37 cellular contexts compared by ENCODE assay signal in genomic region chr5:127236254-127236653, GRCh38. TPM values are rescaled to one million over a fixed set of nuclear protein-coding genes. Genes with fewer than 3 reads are reported as not detected.
"Had no signal": no experiment of that assay in that cellular context is flagged by ENCODE, and none has a peak within 500 bp of the region (broad histone marks: within the 10 kb centered on the region; RNA-seq: fewer than 3 reads in every experiment).

No MANE protein-coding gene starts in this region.

- H3K4me1 ChIP-seq: adrenal gland, body of pancreas, breast epithelium, Peyer's patch, SJSA1 had no signal

- H3K27ac ChIP-seq: adrenal gland, body of pancreas, breast epithelium, Peyer's patch, SJSA1, WERI-Rb-1 had no signal

- FAIRE-seq: astrocyte had no signal

- H3K4me3 ChIP-seq: adrenal gland, body of pancreas, breast epithelium, Peyer's patch, SJSA1 had no signal

- H3K36me3 ChIP-seq: adrenal gland, breast epithelium, Peyer's patch, SJSA1, WERI-Rb-1 had no signal

- H3K9me3 ChIP-seq: adrenal gland, body of pancreas, breast epithelium, Peyer's patch, SJSA1, SK-N-SH had no signal

- DNase-seq: activated CD4-positive, alpha-beta T cell treated with anti-CD3 and anti-CD28 coated beads for 1 hour; activated CD4-positive, alpha-beta T cell treated with anti-CD3 and anti-CD28 coated beads for 48 hours; activated CD4-positive, alpha-beta T cell treated with anti-CD3 and anti-CD28 coated beads, Interleukin-2, amount 50 U/mL, for 48 hours; activated CD4-positive, CD25-positive, alpha-beta regulatory T cell; activated CD8-positive, alpha-beta T cell treated with anti-CD3 and anti-CD28 coated beads, Interleukin-2, amount 10 ng/mL, durations not matched to agents 7 days and 5 days; activated gamma-delta T cell treated with Interleukin-2 at 50 U/mL for 16 hours; activated naive CD4-positive, alpha-beta T cell treated with anti-CD3 and anti-CD28 coated beads for 36 hours; activated T-cell treated with anti-CD3 and anti-CD28 coated beads, Interleukin-2, amount 50 U/mL, for 24 hours; adrenal gland; body of pancreas; Kasumi-1; KG1; NCI-H1092 treated with DMSO at 0.1 percent for 48 hours; NCI-H1417; NCI-H146; NCI-H187; NCI-H2029 treated with DMSO at 0.1 percent for 48 hours; NCI-H2107; NCI-H2171; NCI-H446 treated with DMSO at 0.1 percent for 48 hours; NCI-H526; NCI-H748 treated with DMSO at 0.1 percent for 48 hours; NK-92 treated with Interleukin-12 subunit alpha and Interleukin-12 subunit beta, amount 100 ng/mL, for 24 hours; PC-3; Peyer's patch; RPMI8226; SHP77 treated with DMSO at 0.1 percent for 48 hours; SK-N-SH; SW 1271; T-helper 1 cell; T-helper 2 cell; T-helper 9 cell; WERI-Rb-1 had no signal

- H3K27me3 ChIP-seq: adrenal gland, body of pancreas, breast epithelium, Peyer's patch, SJSA1 had no signal

RNA-seq across cellular contexts. Expression of gene MEGF10, which starts 54.3 kb away (rescaled TPM):
- total RNA-seq: activated CD8-positive, alpha-beta T cell treated with anti-CD3 and anti-CD28 coated beads, Interleukin-2, amount 10 ng/mL, durations not matched to agents 7 days and 5 days; activated naive CD4-positive, alpha-beta T cell treated with anti-CD3 and anti-CD28 coated beads for 36 hours; activated T-helper 2 cell treated with anti-CD3 and anti-CD28 coated beads, Interferon-gamma antibody, Interleukin-2, Interleukin-4, amounts not matched to agents 10 μg/mL and 5 μg/mL and 100 μg/mL, durations not matched to agents 14 hours and 24 hours and 36 hours; PC-3 had no signal
